In the genomic region with DNA sequence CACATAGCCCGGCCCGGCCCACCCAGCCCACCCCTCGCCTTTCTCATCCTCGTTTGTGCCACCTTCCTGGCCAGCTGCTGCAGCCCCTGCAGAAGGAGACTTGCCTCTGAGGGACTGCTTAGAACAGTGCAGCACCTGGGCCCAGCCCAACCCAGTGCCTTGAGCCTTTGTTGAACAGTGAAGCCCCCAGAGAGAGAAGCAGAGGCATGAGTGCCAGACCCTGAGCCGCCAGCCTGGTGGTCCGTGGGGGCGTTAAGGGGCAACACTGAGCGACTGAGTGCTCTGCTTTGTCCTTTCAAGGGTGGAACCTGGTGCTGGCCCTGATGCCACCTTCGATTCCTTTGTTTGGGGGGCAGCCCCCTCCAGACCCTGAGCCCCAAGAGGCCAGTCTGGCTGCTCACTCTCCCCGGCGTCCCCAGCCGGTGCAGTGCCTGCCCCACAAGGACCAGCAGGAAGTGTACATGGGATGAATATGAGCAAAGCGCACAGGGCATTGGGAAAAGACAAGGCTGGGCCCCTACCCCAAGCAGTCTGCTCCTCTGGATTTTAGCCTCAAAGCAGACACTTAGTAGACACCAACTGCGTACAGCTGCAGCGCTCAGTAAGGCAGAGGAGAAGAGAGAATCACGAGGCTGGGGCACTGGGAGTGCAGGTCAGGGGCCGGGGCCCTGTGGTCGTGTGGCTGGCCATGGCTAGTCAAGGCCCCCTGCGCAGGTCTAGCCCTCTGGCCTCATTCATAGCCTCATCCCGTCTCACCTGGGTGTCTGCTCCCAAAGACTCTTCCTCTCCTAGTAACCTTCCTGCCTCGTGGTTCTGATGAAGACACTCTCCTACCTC, we compare ENCODE assay signal across 1 cellular context.
TF ChIP-seq lines count a peak whose summit lies in the region.

No MANE protein-coding gene starts in this region.

TF ChIP-seq in H1, 55 proteins besides CTCF, POLR2A, EP300 and RAD21:
- TF ChIP-seq CBX8 (IDR thresholded peaks at IDR 0.05; ENCODE audit: borderline replicate concordance, low read depth, low read length) (no peak), POU5F1 (IDR thresholded peaks at IDR 0.05; ENCODE audit: low read depth, low read length) (no peak), TAF7 (optimal IDR thresholded peaks at IDR 0.05; ENCODE audit: borderline replicate concordance, low read depth, low read length) (no peak), YY1 (IDR thresholded peaks at IDR 0.05; ENCODE audit: low read depth, low read length) (no peak), CREB1 (IDR thresholded peaks at IDR 0.05) (no peak), RXRA (IDR thresholded peaks at IDR 0.05; ENCODE audit: insufficient read depth, low read depth, low read length) (no peak), SRF (IDR thresholded peaks at IDR 0.05; ENCODE audit: low read depth, low read length) (no peak), ASH2L (IDR thresholded peaks at IDR 0.05; ENCODE audit: low read length) (no peak), JUND (IDR thresholded peaks at IDR 0.05; ENCODE audit: low read length) (no peak), ATF3 (IDR thresholded peaks at IDR 0.05; ENCODE audit: insufficient read depth, low read depth, low read length) (no peak), USF2 (IDR thresholded peaks at IDR 0.05; ENCODE audit: low read length) (no peak), SP4 (IDR thresholded peaks at IDR 0.05; ENCODE audit: low read length) (no peak), ATF2 (IDR thresholded peaks at IDR 0.05; ENCODE audit: low read length) (no peak), BACH1 (IDR thresholded peaks at IDR 0.05; ENCODE audit: low read length) (no peak), RBBP5 (IDR thresholded peaks at IDR 0.05; ENCODE audit: borderline replicate concordance, low read depth, low read length) (no peak), JUN (IDR thresholded peaks at IDR 0.05; ENCODE audit: low read depth, low read length) (no peak)
- TF ChIP-seq, protein P1, sequence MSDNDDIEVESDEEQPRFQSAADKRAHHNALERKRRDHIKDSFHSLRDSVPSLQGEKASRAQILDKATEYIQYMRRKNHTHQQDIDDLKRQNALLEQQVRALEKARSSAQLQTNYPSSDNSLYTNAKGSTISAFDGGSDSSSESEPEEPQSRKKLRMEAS (IDR thresholded peaks at IDR 0.05) = no peak
